ENCODE assay signal across 9 cellular contexts in the genomic region with DNA sequence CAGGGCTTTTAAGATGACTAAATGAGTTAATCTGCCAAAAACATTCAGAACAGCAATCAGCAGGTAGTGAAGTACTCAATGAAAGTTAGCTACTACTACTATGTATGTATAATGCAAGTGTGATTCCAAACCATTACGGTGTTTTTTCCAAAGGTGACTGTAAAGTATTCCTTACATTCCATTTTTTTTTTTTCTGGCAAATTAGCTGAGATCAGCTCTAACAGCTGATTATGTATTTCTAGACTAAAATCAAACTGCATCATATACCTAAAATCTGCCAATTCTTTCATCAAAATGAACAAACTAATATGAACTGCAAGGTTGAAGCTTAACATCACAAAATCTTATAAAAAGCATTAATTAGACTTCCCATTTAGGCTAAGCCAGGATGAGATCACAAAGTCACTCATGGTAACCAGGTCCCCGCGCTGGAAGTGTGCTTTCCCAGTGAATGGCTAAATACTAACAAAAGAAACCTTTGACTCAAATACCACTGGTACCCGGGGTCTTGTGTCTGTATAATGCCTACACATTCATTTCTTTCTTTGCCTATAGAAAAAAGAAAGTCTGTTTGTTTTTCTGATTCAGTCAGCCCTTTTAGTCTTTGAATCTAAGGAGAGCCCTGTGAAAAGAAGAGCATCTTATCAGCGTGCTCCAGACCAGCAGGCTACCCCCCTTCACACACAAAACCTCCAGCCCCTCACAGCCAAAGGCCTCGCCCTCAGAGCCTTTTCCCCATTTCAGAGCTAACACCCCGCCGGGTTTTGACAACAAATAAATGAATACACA.
DNase-seq lines count a peak whose midpoint lies in the region; ATAC-seq and TF ChIP-seq lines count a peak whose summit lies in the region.
"Had no signal": no experiment of that assay in that cellular context is flagged by ENCODE, and none has a peak within 500 bp of the region (broad histone marks: within the 10 kb centered on the region; RNA-seq: fewer than 3 reads in every experiment).

No MANE protein-coding gene starts in this region.

- intact Hi-C loops in activated CD4-positive, alpha-beta T cell treated with anti-CD3 and anti-CD28 coated beads for 36 hours (cut with DNase I, micrococcal nuclease) = loop anchor here (1.0 to 10.0 kb wide), 9 partner anchors 11 to 1120 kb away; a partner anchor contains a TSS

- POLR2A ChIA-PET in activated CD4-positive, alpha-beta T cell treated with anti-CD3 and anti-CD28 coated beads for 36 hours (lab: Charles Lee) = interaction anchor here (0.8 kb wide), 1 partner anchor 587 kb away, joined by 5 read pairs; no protein-coding TSS in a partner anchor
- POLR2A ChIA-PET in activated CD8-positive, alpha-beta T cell treated with anti-CD3 and anti-CD28 coated beads, Interleukin-2, amount 10 ng/mL, durations not matched to agents 7 days and 5 days (lab: Charles Lee) = interaction anchor here (1.4 to 2.5 kb wide), 4 partner anchors 11 to 28 kb away, joined by 3 to 20 read pairs (median 6); no protein-coding TSS in a partner anchor

- H3K4me2 ChIP-seq in hepatocyte = peak overlapping the region; percentile 73

- no peak for TF ChIP-seq CTCF in hepatocyte (IDR thresholded peaks at IDR 0.05; ENCODE audit: poor library complexity)

- H3K4me1 ChIP-seq in hepatocyte (ENCODE audit: insufficient read depth) = peaks cover 45% of the 10 kb centered on the region

- H3K9me2 ChIP-seq in hepatocyte (replicated peaks; ENCODE audit: insufficient read depth) = no peaks in the 10 kb centered on the region

- H3K4me1 Mint-ChIP-seq in activated CD4-positive, alpha-beta T cell treated with anti-CD3 and anti-CD28 coated beads for 36 hours = peaks cover 76% of the 10 kb centered on the region
- H3K4me1 Mint-ChIP-seq in activated CD8-positive, alpha-beta T cell treated with anti-CD3 and anti-CD28 coated beads, Interleukin-2, amount 10 ng/mL, durations not matched to agents 7 days and 5 days (ENCODE audit: low read depth) = peaks cover 73% of the 10 kb centered on the region
- H3K4me1 Mint-ChIP-seq in stimulated activated effector memory CD8-positive, alpha-beta T cell treated with anti-CD3 and anti-CD28 coated beads, Interleukin-12 subunit alpha, Interleukin-12 subunit beta, amount 100 ng/mL, for 72 hours = peaks cover 80% of the 10 kb centered on the region

- no peaks in the 10 kb centered on the region for H3K9me3 Mint-ChIP-seq in activated CD4-positive, alpha-beta T cell treated with anti-CD3 and anti-CD28 coated beads for 36 hours (ENCODE audit: low read depth)
- H3K9me3 Mint-ChIP-seq in activated CD8-positive, alpha-beta T cell treated with anti-CD3 and anti-CD28 coated beads, Interleukin-2, amount 10 ng/mL, durations not matched to agents 7 days and 5 days (ENCODE audit: insufficient read depth) = no peaks in the 10 kb centered on the region
- no peaks in the 10 kb centered on the region for H3K9me3 Mint-ChIP-seq in stimulated activated effector memory CD8-positive, alpha-beta T cell treated with anti-CD3 and anti-CD28 coated beads, Interleukin-12 subunit alpha, Interleukin-12 subunit beta, amount 100 ng/mL, for 72 hours

- H3K27ac ChIP-seq in hepatocyte = peak overlapping the region; percentile 98

- 32% methylated on average over 8 of the region's 8 CpGs for WGBS in hepatocyte (ENCODE audit: low lambda C conversion rate, missing lambda C conversion rate)

- no peak overlapping the region for H2AFZ ChIP-seq in hepatocyte

- H4K20me1 ChIP-seq in hepatocyte (ENCODE audit: insufficient read depth, poor library complexity, severe bottlenecking) = peaks cover 25% of the 10 kb centered on the region

- no peaks in the 10 kb centered on the region for H3K9me3 ChIP-seq in hepatocyte (ENCODE audit: low read depth)

- in situ Hi-C loops in ACHN (cut with HindIII; ENCODE audit: low pct_ligation_motif_present, low pct_unique_long_range_greater_than_20kb, low sequenced_read_pairs) = no loop called here

- peaks cover 82% of the 10 kb centered on the region for H3K79me2 ChIP-seq in hepatocyte

- peak overlapping the region; percentile 85 for H3K4me3 Mint-ChIP-seq in activated CD4-positive, alpha-beta T cell treated with anti-CD3 and anti-CD28 coated beads for 36 hours
- H3K4me3 Mint-ChIP-seq in activated CD8-positive, alpha-beta T cell treated with anti-CD3 and anti-CD28 coated beads, Interleukin-2, amount 10 ng/mL, durations not matched to agents 7 days and 5 days = peak overlapping the region; percentile 89
- H3K4me3 Mint-ChIP-seq in stimulated activated effector memory CD8-positive, alpha-beta T cell treated with anti-CD3 and anti-CD28 coated beads, Interleukin-12 subunit alpha, Interleukin-12 subunit beta, amount 100 ng/mL, for 72 hours = peak overlapping the region; percentile 86

- CTCF ChIA-PET in activated CD4-positive, alpha-beta T cell treated with anti-CD3 and anti-CD28 coated beads for 36 hours (lab: Charles Lee) = interaction anchor here (0.6 to 2.7 kb wide), 12 partner anchors 10 to 229 kb away, joined by 3 to 20 read pairs (median 3); no protein-coding TSS in a partner anchor
- CTCF ChIA-PET in activated CD8-positive, alpha-beta T cell treated with anti-CD3 and anti-CD28 coated beads, Interleukin-2, amount 10 ng/mL, durations not matched to agents 7 days and 5 days (lab: Charles Lee) = interaction anchor here (0.7 to 6.8 kb wide), 12 partner anchors 13 to 658 kb away, joined by 3 to 44 read pairs (median 5); no protein-coding TSS in a partner anchor

- H3K36me3 ChIP-seq in hepatocyte (replicated peaks; ENCODE audit: insufficient read depth, low read depth) = no peaks in the 10 kb centered on the region

- peak; percentile 20 for ATAC-seq in activated CD4-positive, alpha-beta T cell treated with anti-CD3 and anti-CD28 coated beads for 36 hours
- ATAC-seq in activated CD8-positive, alpha-beta T cell treated with anti-CD3 and anti-CD28 coated beads, Interleukin-2, amount 10 ng/mL, durations not matched to agents 7 days and 5 days = no peak
- ATAC-seq in stimulated activated effector memory CD8-positive, alpha-beta T cell treated with anti-CD3 and anti-CD28 coated beads, Interleukin-12 subunit alpha, Interleukin-12 subunit beta, amount 100 ng/mL, for 72 hours = peak; percentile 39
- no peak for ATAC-seq in HG02840 (IDR thresholded peaks at IDR 0.05; ENCODE audit: low FRiP score, unreplicated experiment)
- ATAC-seq: HCT116 had no signal

- DNase-seq in activated CD4-positive, alpha-beta T cell treated with anti-CD3 and anti-CD28 coated beads for 36 hours = no peak
- no peak for DNase-seq in activated CD4-positive, alpha-beta T cell treated with anti-CD3 and anti-CD28 coated beads, Interleukin-2, amount 50 U/mL, for 1 hour
- DNase-seq in activated CD8-positive, alpha-beta T cell treated with anti-CD3 and anti-CD28 coated beads, Interleukin-2, amount 10 ng/mL, durations not matched to agents 7 days and 5 days = no peak
- DNase-seq in hepatocyte (ENCODE audit: low spot score) (no peak), NCI-H510A treated with DMSO at 0.1 percent for 48 hours (lab: John Stamatoyannopoulos, UW) (no peak), ACHN (no peak)
- DNase-seq in stimulated activated effector memory CD8-positive, alpha-beta T cell treated with anti-CD3 and anti-CD28 coated beads, Interleukin-12 subunit alpha, Interleukin-12 subunit beta, amount 100 ng/mL, for 72 hours (ENCODE audit: low spot score in 2 of 2) = no peak

- no peaks in the 10 kb centered on the region for H3K27me3 Mint-ChIP-seq in activated CD4-positive, alpha-beta T cell treated with anti-CD3 and anti-CD28 coated beads for 36 hours
- H3K27me3 Mint-ChIP-seq in activated CD8-positive, alpha-beta T cell treated with anti-CD3 and anti-CD28 coated beads, Interleukin-2, amount 10 ng/mL, durations not matched to agents 7 days and 5 days (ENCODE audit: low read depth) = no peaks in the 10 kb centered on the region

- H3K27ac Mint-ChIP-seq in activated CD4-positive, alpha-beta T cell treated with anti-CD3 and anti-CD28 coated beads for 36 hours = peak overlapping the region; percentile 98
- H3K27ac Mint-ChIP-seq in activated CD8-positive, alpha-beta T cell treated with anti-CD3 and anti-CD28 coated beads, Interleukin-2, amount 10 ng/mL, durations not matched to agents 7 days and 5 days = peak overlapping the region; percentile 81
- peak overlapping the region; percentile 88 for H3K27ac Mint-ChIP-seq in stimulated activated effector memory CD8-positive, alpha-beta T cell treated with anti-CD3 and anti-CD28 coated beads, Interleukin-12 subunit alpha, Interleukin-12 subunit beta, amount 100 ng/mL, for 72 hours

- H3K4me3 ChIP-seq in hepatocyte = peak overlapping the region; percentile 86

- no peaks in the 10 kb centered on the region for H3K27me3 ChIP-seq in hepatocyte

- peaks cover 9% of the 10 kb centered on the region for H3K36me3 Mint-ChIP-seq in activated CD4-positive, alpha-beta T cell treated with anti-CD3 and anti-CD28 coated beads for 36 hours (ENCODE audit: low read depth)
- H3K36me3 Mint-ChIP-seq in activated CD8-positive, alpha-beta T cell treated with anti-CD3 and anti-CD28 coated beads, Interleukin-2, amount 10 ng/mL, durations not matched to agents 7 days and 5 days (ENCODE audit: low read depth) = peaks cover 50% of the 10 kb centered on the region
- H3K36me3 Mint-ChIP-seq in stimulated activated effector memory CD8-positive, alpha-beta T cell treated with anti-CD3 and anti-CD28 coated beads, Interleukin-12 subunit alpha, Interleukin-12 subunit beta, amount 100 ng/mL, for 72 hours = peaks cover 18% of the 10 kb centered on the region

Comparison
In these comparisons a context has a peak if more than half of its experiments do, and no peak if none do; other contexts are left out.
1. ATAC-seq: peak in activated CD4-positive, alpha-beta T cell treated with anti-CD3 and anti-CD28 coated beads for 36 hours (single experiment) and stimulated activated effector memory CD8-positive, alpha-beta T cell treated with anti-CD3 and anti-CD28 coated beads, Interleukin-12 subunit alpha, Interleukin-12 subunit beta, amount 100 ng/mL, for 72 hours (single experiment); none in activated CD8-positive, alpha-beta T cell treated with anti-CD3 and anti-CD28 coated beads, Interleukin-2, amount 10 ng/mL, durations not matched to agents 7 days and 5 days (single experiment) and HG02840 (single experiment).
2. Peak in every context shown above with its lines, with median percentiles within 50 percentile points of each other: H3K27ac Mint-ChIP-seq and H3K4me3 Mint-ChIP-seq.